In genomic region chr1:84745857-84746256, GRCh38 we compare ENCODE assay signal across 30 cellular contexts.
"Had no signal": no experiment of that assay in that cellular context is flagged by ENCODE, and none has a peak within 500 bp of the region (broad histone marks: within the 10 kb centered on the region; RNA-seq: fewer than 3 reads in every experiment).

No MANE protein-coding gene starts in this region.

- H3K27me3 ChIP-seq: adrenal gland, ascending aorta, body of pancreas, breast epithelium, cardiac muscle cell had no signal

- H3K4me3 ChIP-seq: adrenal gland, ascending aorta, body of pancreas, breast epithelium, cardiac muscle cell had no signal

- ATAC-seq: activated naive CD4-positive, alpha-beta T cell treated with anti-CD3 and anti-CD28 coated beads, Interleukin-2, amount 50 U/mL, for 72 hours; activated naive CD8-positive, alpha-beta T cell treated with anti-CD3 and anti-CD28 coated beads, Interleukin-2, amount 50 U/mL, for 24 hours; activated T-cell treated with anti-CD3 and anti-CD28 coated beads, Interleukin-2, amount 50 U/mL, for 4 hours; activated T-cell treated with anti-CD3 and anti-CD28 coated beads, Interleukin-2, amount 50 U/mL, for 72 hours; activated T-helper 17 cell treated with anti-CD3 and anti-CD28 coated beads, Interleukin-2, amount 50 U/mL, for 72 hours; body of pancreas had no signal

- H3K4me1 ChIP-seq: adrenal gland, ascending aorta, body of pancreas, breast epithelium had no signal

- H3K36me3 ChIP-seq: adrenal gland, ascending aorta, brain microvascular endothelial cell, breast epithelium, cardiac muscle cell had no signal

- DNase-seq: activated effector memory CD4-positive, alpha-beta T cell treated with anti-CD3 and anti-CD28 coated beads, Interleukin-2, amount 50 U/mL, for 16 hours; activated effector memory CD4-positive, alpha-beta T cell treated with Interleukin-2 at 50 U/mL for 16 hours; activated gamma-delta T cell; activated gamma-delta T cell treated with Interleukin-2 at 50 U/mL for 16 hours; activated naive CD4-positive, alpha-beta T cell; activated naive CD4-positive, alpha-beta T cell treated with anti-CD3 and anti-CD28 coated beads for 36 hours; activated naive CD4-positive, alpha-beta T cell treated with anti-CD3 and anti-CD28 coated beads, Interleukin-2, amount 10 ng/mL, durations not matched to agents 7 days and 5 days; activated naive CD4-positive, alpha-beta T cell treated with anti-CD3 and anti-CD28 coated beads, Interleukin-2, amount 50 U/mL, for 16 hours; activated naive CD4-positive, alpha-beta T cell treated with Interleukin-2 at 50 U/mL for 16 hours; activated naive CD8-positive, alpha-beta T cell treated with anti-CD3 and anti-CD28 coated beads for 36 hours; activated naive CD8-positive, alpha-beta T cell treated with anti-CD3 and anti-CD28 coated beads, Interleukin-2, amount 10 ng/mL, durations not matched to agents 7 days and 5 days; activated naive CD8-positive, alpha-beta T cell treated with anti-CD3 and anti-CD28 coated beads, Interleukin-2, amount 50 U/mL, for 24 hours; activated T-cell treated with anti-CD3 and anti-CD28 coated beads, Interleukin-2, amount 50 U/mL, for 24 hours; activated T-cell treated with anti-CD3 and anti-CD28 coated beads, Interleukin-2, amount 50 U/mL, for 4 hours; activated T-cell treated with anti-CD3 and anti-CD28 coated beads, Interleukin-2, amount 50 U/mL, for 48 hours; activated T-cell treated with anti-CD3 and anti-CD28 coated beads, Interleukin-2, amount 50 U/mL, for 72 hours; adrenal gland; amniotic stem cell; amygdala; anterior cingulate cortex; aorta; body of pancreas; brain microvascular endothelial cell; caudate nucleus; central memory CD4-positive, alpha-beta T cell had no signal

- H3K27ac ChIP-seq: adrenal gland, ascending aorta, body of pancreas, brain microvascular endothelial cell, breast epithelium, cardiac muscle cell had no signal

- H3K9me3 ChIP-seq: adrenal gland, ascending aorta, body of pancreas, breast epithelium had no signal
